9 cellular contexts compared by ENCODE assay signal in the genomic region with DNA sequence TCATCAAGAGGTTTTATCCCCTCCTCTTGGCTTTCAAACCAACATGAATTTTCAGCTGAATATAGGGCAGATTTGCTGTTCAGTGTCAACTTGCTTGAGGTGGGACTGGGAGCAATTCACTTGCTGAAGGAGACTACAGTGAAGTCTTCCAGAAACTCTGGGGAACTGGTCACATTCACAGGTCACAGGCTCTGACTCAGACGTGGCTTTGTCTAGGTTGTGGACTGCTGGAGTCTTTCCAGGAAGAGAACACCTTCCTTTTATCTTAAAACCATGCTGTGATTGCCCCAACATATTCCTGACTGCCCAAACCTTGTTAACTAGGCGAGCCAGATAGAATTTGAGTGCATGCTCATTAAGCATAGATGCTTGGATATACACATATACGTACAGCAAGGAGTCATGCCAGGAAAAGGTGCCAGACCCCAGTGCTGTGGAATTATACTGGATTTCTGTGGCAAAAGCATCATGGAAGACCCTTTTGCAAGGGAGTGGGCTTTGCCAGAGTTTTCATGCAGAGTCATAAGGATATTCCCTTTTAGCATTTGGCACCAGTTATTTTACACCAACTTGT.
DNase-seq lines count a peak whose midpoint lies in the region; ATAC-seq lines count a peak whose summit lies in the region.
"Had no signal": no experiment of that assay in that cellular context is flagged by ENCODE, and none has a peak within 500 bp of the region (broad histone marks: within the 10 kb centered on the region; RNA-seq: fewer than 3 reads in every experiment).

No MANE protein-coding gene starts in this region.

- peak overlapping the region; percentile 99 for H3K27ac ChIP-seq in epithelial cell of prostate

- in situ Hi-C loops in G401 (cut with HindIII; ENCODE audit: low sequenced_read_pairs), result no loop called here

- DNase-seq in G401 (ENCODE audit: low spot score) (peak; percentile 11), NCI-H446 treated with DMSO at 0.1 percent for 48 hours (lab: John Stamatoyannopoulos, UW) (peak; percentile 82), epithelial cell of prostate (ENCODE audit: low read depth, low spot score) (no peak), renal cortical epithelial cell (ENCODE audit: low read depth) (peak; percentile 85)
- DNase-seq in stimulated activated naive CD4-positive, alpha-beta T cell treated with Interleukin-2 at 50 U/mL for 16 hours (lab: John Stamatoyannopoulos, UW), result no peak
- no peak for DNase-seq in activated T-cell treated with anti-CD3 and anti-CD28 coated beads, Interleukin-2, amount 50 U/mL, for 48 hours
- DNase-seq: activated naive CD4-positive, alpha-beta T cell; NCI-H187 treated with DMSO at 0.1 percent for 48 hours had no signal

- no peak for ATAC-seq in GM19324 (IDR thresholded peaks at IDR 0.05; ENCODE audit: low FRiP score, unreplicated experiment)

Comparison
In these comparisons a context has a peak if more than half of its experiments do, and no peak if none do; other contexts are left out.
1. DNase-seq: peak in G401 (single experiment), NCI-H446 treated with DMSO at 0.1 percent for 48 hours (single experiment) and renal cortical epithelial cell (single experiment); none in epithelial cell of prostate (single experiment), stimulated activated naive CD4-positive, alpha-beta T cell treated with Interleukin-2 at 50 U/mL for 16 hours (single experiment) and activated T-cell treated with anti-CD3 and anti-CD28 coated beads, Interleukin-2, amount 50 U/mL, for 48 hours (0 of 2).